ENCODE assay signal across 12 cellular contexts in genomic region chr16:10741844-10742243, GRCh38. TPM values are rescaled to one million over a fixed set of nuclear protein-coding genes. Genes with fewer than 3 reads are reported as not detected.
DNase-seq lines count a peak whose midpoint lies in the region; ATAC-seq and TF ChIP-seq lines count a peak whose summit lies in the region.
"Had no signal": no experiment of that assay in that cellular context is flagged by ENCODE, and none has a peak within 500 bp of the region (broad histone marks: within the 10 kb centered on the region; RNA-seq: fewer than 3 reads in every experiment).

No MANE protein-coding gene starts in this region.

- no peaks in the 10 kb centered on the region for H3K27me3 ChIP-seq in right atrium auricular region
- H3K27me3 ChIP-seq in esophagus muscularis mucosa, result no peaks in the 10 kb centered on the region
- H3K27me3 ChIP-seq: breast epithelium, neutrophil had no signal

- H3K36me3 Mint-ChIP-seq in activated naive CD4-positive, alpha-beta T cell treated with anti-CD3 and anti-CD28 coated beads, Interleukin-2, amount 10 ng/mL, durations not matched to agents 7 days and 5 days, result peaks cover 11% of the 10 kb centered on the region
- H3K36me3 Mint-ChIP-seq in WTC11, result no peaks in the 10 kb centered on the region; the same call in 1 of the 2 replicates

- no peak for TF ChIP-seq EP300 in esophagus muscularis mucosa (IDR thresholded peaks at IDR 0.05)

- H3K4me3 Mint-ChIP-seq in activated naive CD4-positive, alpha-beta T cell treated with anti-CD3 and anti-CD28 coated beads, Interleukin-2, amount 10 ng/mL, durations not matched to agents 7 days and 5 days, result no peak overlapping the region
- H3K4me3 Mint-ChIP-seq in WTC11, result no peak overlapping the region

- intact Hi-C loops in esophagus muscularis mucosa (cut with DNase I), result loop anchor here (5.0 kb wide), 1 partner anchor 175 kb away; no protein-coding TSS in a partner anchor

- POLR2A ChIA-PET in WTC11 (lab: Charles Lee), result no interaction called here

- H3K9me3 ChIP-seq in right atrium auricular region (no peaks in the 10 kb centered on the region), esophagus muscularis mucosa (no peaks in the 10 kb centered on the region)
- H3K9me3 ChIP-seq: breast epithelium, neutrophil had no signal

- CTCF ChIA-PET in activated naive CD4-positive, alpha-beta T cell treated with anti-CD3 and anti-CD28 coated beads, Interleukin-2, amount 10 ng/mL, durations not matched to agents 7 days and 5 days (lab: Charles Lee), result no interaction called here
- CTCF ChIA-PET in WTC11 (lab: Charles Lee), result no interaction called here

- peak overlapping the region; percentile 69 for H3K27ac Mint-ChIP-seq in activated naive CD4-positive, alpha-beta T cell treated with anti-CD3 and anti-CD28 coated beads, Interleukin-2, amount 10 ng/mL, durations not matched to agents 7 days and 5 days
- H3K27ac Mint-ChIP-seq in WTC11, result peak overlapping the region; percentile 57; the same call in 1 of the 2 replicates

- no peaks in the 10 kb centered on the region for H3K27me3 Mint-ChIP-seq in activated naive CD4-positive, alpha-beta T cell treated with anti-CD3 and anti-CD28 coated beads, Interleukin-2, amount 10 ng/mL, durations not matched to agents 7 days and 5 days
- no peaks in the 10 kb centered on the region for H3K27me3 Mint-ChIP-seq in WTC11 (ENCODE audit: low read depth)

- H3K4me1 Mint-ChIP-seq in activated naive CD4-positive, alpha-beta T cell treated with anti-CD3 and anti-CD28 coated beads, Interleukin-2, amount 10 ng/mL, durations not matched to agents 7 days and 5 days, result peaks cover 70% of the 10 kb centered on the region
- peaks cover 11% of the 10 kb centered on the region for H3K4me1 Mint-ChIP-seq in WTC11

- peaks cover 0 to 54% of the 10 kb centered on the region in 2 donors for H3K4me1 ChIP-seq in right atrium auricular region
- peaks cover 50 to 71% (median 55%) of the 10 kb centered on the region in 4 donors for H3K4me1 ChIP-seq in esophagus muscularis mucosa
- H3K4me1 ChIP-seq: breast epithelium had no signal

- 55% methylated on average over 4 of the region's 4 CpGs for WGBS in esophagus muscularis mucosa

- H3K4me3 ChIP-seq in right atrium auricular region, result no peak overlapping the region
- no peak overlapping the region for H3K4me3 ChIP-seq in esophagus muscularis mucosa
- H3K4me3 ChIP-seq: breast epithelium had no signal

- TF ChIP-seq CTCF in WTC11 (IDR thresholded peaks at IDR 0.05) (no peak), right atrium auricular region (IDR thresholded peaks at IDR 0.05) (no peak), esophagus muscularis mucosa (IDR thresholded peaks at IDR 0.05) (no peak)

- H3K9me3 Mint-ChIP-seq in activated naive CD4-positive, alpha-beta T cell treated with anti-CD3 and anti-CD28 coated beads, Interleukin-2, amount 10 ng/mL, durations not matched to agents 7 days and 5 days, result no peaks in the 10 kb centered on the region
- H3K9me3 Mint-ChIP-seq in WTC11, result no peaks in the 10 kb centered on the region

- H3K36me3 ChIP-seq in right atrium auricular region (no peaks in the 10 kb centered on the region), esophagus muscularis mucosa (peaks cover 0 to 6% (median 0%) of the 10 kb centered on the region in 4 donors)
- H3K36me3 ChIP-seq: breast epithelium, neutrophil had no signal

- no peak for DNase-seq in activated naive CD4-positive, alpha-beta T cell treated with anti-CD3 and anti-CD28 coated beads, Interleukin-2, amount 10 ng/mL, durations not matched to agents 7 days and 5 days
- DNase-seq in activated naive CD4-positive, alpha-beta T cell treated with anti-CD3 and anti-CD28 coated beads, Interleukin-2, amount 50 U/mL, for 16 hours, result no peak
- DNase-seq in WTC11 (ENCODE audit: low spot score) (no peak), right atrium auricular region (ENCODE audit: low spot score) (no peak), esophagus muscularis mucosa (ENCODE audit: extremely low spot score) (no peak)
- no peak for DNase-seq in activated CD4-positive, alpha-beta T cell treated with anti-CD3 and anti-CD28 coated beads, Interleukin-2, amount 50 U/mL, for 1 hour
- DNase-seq: activated T-cell treated with anti-CD3 and anti-CD28 coated beads, Interleukin-2, amount 50 U/mL, for 1 hour; DMS79 had no signal

- peak overlapping the region; percentile 99 for H3K27ac ChIP-seq in right atrium auricular region
- no peak overlapping the region for H3K27ac ChIP-seq in esophagus muscularis mucosa (replicated peaks in 1 of 4)
- H3K27ac ChIP-seq: breast epithelium, neutrophil had no signal

- ATAC-seq in WTC11 (no peak), GM18520 (IDR thresholded peaks at IDR 0.05; ENCODE audit: unreplicated experiment) (no peak), GM21786 (IDR thresholded peaks at IDR 0.05; ENCODE audit: unreplicated experiment) (no peak)

- TF ChIP-seq POLR2A in esophagus muscularis mucosa (IDR thresholded peaks at IDR 0.05; ENCODE audit: low read depth), result no peak

TF ChIP-seq in WTC11, 78 proteins besides CTCF, POLR2A, EP300 and RAD21 (continues in another document):
- TF ChIP-seq NR3C1 (CRISPR knock-in tag; conservative IDR thresholded peaks at IDR 0.05; ENCODE audit: low read depth) (no peak), MXD4 (CRISPR knock-in tag; IDR thresholded peaks at IDR 0.05; ENCODE audit: borderline replicate concordance) (no peak), CBFB (CRISPR knock-in tag; IDR thresholded peaks at IDR 0.05; ENCODE audit: low read depth) (no peak), NR1H2 (CRISPR knock-in tag; IDR thresholded peaks at IDR 0.05) (no peak), ZNF232 (CRISPR knock-in tag; IDR thresholded peaks at IDR 0.05) (no peak), SMAD3 (CRISPR knock-in tag; IDR thresholded peaks at IDR 0.05; ENCODE audit: borderline replicate concordance) (no peak), ZNF532 (CRISPR knock-in tag; IDR thresholded peaks at IDR 0.05; ENCODE audit: borderline replicate concordance) (no peak), ZNF423 (CRISPR knock-in tag; IDR thresholded peaks at IDR 0.05) (no peak), ESRRA (CRISPR knock-in tag; IDR thresholded peaks at IDR 0.05; ENCODE audit: borderline replicate concordance) (no peak)
- TF ChIP-seq, protein P1, sequence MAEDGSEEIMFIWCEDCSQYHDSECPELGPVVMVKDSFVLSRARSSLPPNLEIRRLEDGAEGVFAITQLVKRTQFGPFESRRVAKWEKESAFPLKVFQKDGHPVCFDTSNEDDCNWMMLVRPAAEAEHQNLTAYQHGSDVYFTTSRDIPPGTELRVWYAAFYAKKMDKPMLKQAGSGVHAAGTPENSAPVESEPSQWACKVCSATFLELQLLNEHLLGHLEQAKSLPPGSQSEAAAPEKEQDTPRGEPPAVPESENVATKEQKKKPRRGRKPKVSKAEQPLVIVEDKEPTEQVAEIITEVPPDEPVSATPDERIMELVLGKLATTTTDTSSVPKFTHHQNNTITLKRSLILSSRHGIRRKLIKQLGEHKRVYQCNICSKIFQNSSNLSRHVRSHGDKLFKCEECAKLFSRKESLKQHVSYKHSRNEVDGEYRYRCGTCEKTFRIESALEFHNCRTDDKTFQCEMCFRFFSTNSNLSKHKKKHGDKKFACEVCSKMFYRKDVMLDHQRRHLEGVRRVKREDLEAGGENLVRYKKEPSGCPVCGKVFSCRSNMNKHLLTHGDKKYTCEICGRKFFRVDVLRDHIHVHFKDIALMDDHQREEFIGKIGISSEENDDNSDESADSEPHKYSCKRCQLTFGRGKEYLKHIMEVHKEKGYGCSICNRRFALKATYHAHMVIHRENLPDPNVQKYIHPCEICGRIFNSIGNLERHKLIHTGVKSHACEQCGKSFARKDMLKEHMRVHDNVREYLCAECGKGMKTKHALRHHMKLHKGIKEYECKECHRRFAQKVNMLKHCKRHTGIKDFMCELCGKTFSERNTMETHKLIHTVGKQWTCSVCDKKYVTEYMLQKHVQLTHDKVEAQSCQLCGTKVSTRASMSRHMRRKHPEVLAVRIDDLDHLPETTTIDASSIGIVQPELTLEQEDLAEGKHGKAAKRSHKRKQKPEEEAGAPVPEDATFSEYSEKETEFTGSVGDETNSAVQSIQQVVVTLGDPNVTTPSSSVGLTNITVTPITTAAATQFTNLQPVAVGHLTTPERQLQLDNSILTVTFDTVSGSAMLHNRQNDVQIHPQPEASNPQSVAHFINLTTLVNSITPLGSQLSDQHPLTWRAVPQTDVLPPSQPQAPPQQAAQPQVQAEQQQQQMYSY (CRISPR knock-in tag; IDR thresholded peaks at IDR 0.05), result no peak

RNA-seq across cellular contexts. Expression of gene NUBP1, which starts 1.8 kb away (rescaled TPM):
- total RNA-seq in WTC11 (2021) (23.5 to 25.4 TPM (median 25.4 TPM) in 3 replicates), right atrium auricular region (10 to 100 TPM; 37.5 to 45.9 TPM), esophagus muscularis mucosa (10 to 100 TPM; 17.4 to 34.7 (median 28.4) TPM)

RNA-seq across cellular contexts. Expression of gene TEKT5, which starts 47.1 kb away (rescaled TPM):
- total RNA-seq in WTC11 (2021) (0.60 to 1.1 TPM (median 0.82 TPM) in 3 replicates), right atrium auricular region (not detected), esophagus muscularis mucosa (not detected)
- total RNA-seq: breast epithelium had no signal

Comparison
In these comparisons a context has a peak if more than half of its experiments do, and no peak if none do; other contexts are left out.
1. H3K27ac ChIP-seq: peak in right atrium auricular region (2 of 2); none in esophagus muscularis mucosa (0 of 4).